In the genomic region with DNA sequence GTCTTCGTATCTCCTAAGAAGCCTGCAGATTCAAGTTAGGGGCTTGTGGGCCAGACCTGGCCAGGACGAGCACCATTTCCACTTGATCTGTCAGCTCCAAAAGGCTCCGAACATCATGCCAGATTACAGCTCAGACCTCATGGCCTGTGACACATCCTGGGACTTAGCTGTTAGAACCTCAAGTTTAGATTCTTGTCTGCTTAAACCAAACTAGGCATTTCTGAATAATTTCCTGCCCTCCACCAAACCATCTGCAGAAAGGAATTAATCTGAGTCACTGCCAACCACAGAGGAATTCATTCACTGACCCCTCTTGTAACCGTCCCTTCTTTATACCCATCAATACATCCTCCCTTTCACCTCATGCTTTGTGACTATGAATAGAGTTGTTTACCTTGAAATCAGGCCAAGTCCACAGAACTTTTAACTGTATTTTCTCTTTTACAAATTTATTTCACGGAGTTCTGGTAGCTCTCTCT, we compare ENCODE assay signal across 9 cellular contexts.
A peak's percentile ranks its signal among the peaks of the same experiment; 100 is the strongest.
DNase-seq lines count a peak whose midpoint lies in the region; ATAC-seq, FAIRE-seq and TF ChIP-seq lines count a peak whose summit lies in the region.
"Had no signal": no experiment of that assay in that cellular context is flagged by ENCODE, and none has a peak within 500 bp of the region (broad histone marks: within the 10 kb centered on the region; RNA-seq: fewer than 3 reads in every experiment).

No MANE protein-coding gene starts in this region.

- peak; percentile 52 for TF ChIP-seq POLR2A in endothelial cell of umbilical vein (IDR thresholded peaks at IDR 0.05; ENCODE audit: low read depth, low read length)

- H2AFZ ChIP-seq in PC-3 (ENCODE audit: low read length) (peak overlapping the region; percentile 60), endothelial cell of umbilical vein (ENCODE audit: low read depth, low read length) (no peak overlapping the region), smooth muscle cell (ENCODE audit: low read depth) (no peak overlapping the region)

- BruUV-seq in PC-3 (replicated peaks; lab: Mats Ljungman, UMichigan) (no TSS peak), endothelial cell of umbilical vein (replicated peaks; lab: Mats Ljungman, UMichigan) (no TSS peak)

- H3K9ac ChIP-seq in PC-3 (ENCODE audit: low read length) (peak overlapping the region; percentile 70), endothelial cell of umbilical vein (replicated peaks; ENCODE audit: extremely low read depth, insufficient read depth, low read length) (peak overlapping the region; percentile 23), smooth muscle cell (ENCODE audit: low read depth) (peak overlapping the region; percentile 65)

- peak overlapping the region; percentile 95 for H3K27ac ChIP-seq in PC-3 (ENCODE audit: low read length)
- H3K27ac ChIP-seq in endothelial cell of umbilical vein (ENCODE audit: insufficient read depth, low read depth, low read length), result peak overlapping the region; percentile 53
- H3K27ac ChIP-seq in smooth muscle cell (ENCODE audit: low read depth), result peak overlapping the region; percentile 92

- POLR2A ChIA-PET in PC-3 (lab: Charles Lee; ENCODE audit: unreplicated experiment) (no interaction called here), endothelial cell of umbilical vein (lab: Charles Lee) (interaction anchor here (0.6 to 1.0 kb wide), 2 partner anchors 10 to 60 kb away, joined by 3 to 10 read pairs; no protein-coding TSS in a partner anchor)

- H3K4me3 ChIP-seq in PC-3 (ENCODE audit: low read length) (peak overlapping the region; percentile 55), endothelial cell of umbilical vein (replicated peaks in 1 of 3; ENCODE audit: insufficient read depth in 1 of 3, low read depth in 1 of 3, low read length in 3 of 3) (peak overlapping the region in 1 of 3 experiments; percentile 33), smooth muscle cell (peak overlapping the region; percentile 20)

- H3K4me2 ChIP-seq in PC-3 (ENCODE audit: low read length) (peak overlapping the region; percentile 85), endothelial cell of umbilical vein (ENCODE audit: insufficient read depth, low read length) (peak overlapping the region; percentile 78), smooth muscle cell (peak overlapping the region; percentile 71)

- intact Hi-C loops in PC-3 (cut with micrococcal nuclease) (loop anchor here (2.0 to 10.0 kb wide), 4 partner anchors 23 to 357 kb away; no protein-coding TSS in a partner anchor), endothelial cell of umbilical vein (cut with micrococcal nuclease) (loop anchor here (1.0 to 5.0 kb wide), 4 partner anchors 10 to 357 kb away; no protein-coding TSS in a partner anchor)

- no peaks in the 10 kb centered on the region for H3K9me2 ChIP-seq in PC-3 (replicated peaks; ENCODE audit: low read length)

- TF ChIP-seq CTCF in PC-3 (conservative IDR thresholded peaks at IDR 0.05; ENCODE audit: low read depth, low read length) (no peak), endothelial cell of umbilical vein (IDR thresholded peaks at IDR 0.05; ENCODE audit: extremely low read depth in 1 of 2, insufficient read depth in 1 of 2, low read depth in 1 of 2, low read length in 2 of 2) (no peak), smooth muscle cell (IDR thresholded peaks at IDR 0.05; ENCODE audit: borderline replicate concordance, insufficient read depth, poor library complexity, severe bottlenecking) (no peak)

- peak; percentile 98 for FAIRE-seq in endothelial cell of umbilical vein (lab: Jason Lieb, UNC)

- no peaks in the 10 kb centered on the region for H4K20me1 ChIP-seq in PC-3 (ENCODE audit: low read length)
- peaks cover 5% of the 10 kb centered on the region for H4K20me1 ChIP-seq in endothelial cell of umbilical vein (replicated peaks; ENCODE audit: control insufficient read depth, extremely low read depth, insufficient read depth, low read length)
- H4K20me1 ChIP-seq in smooth muscle cell (ENCODE audit: low read depth), result no peaks in the 10 kb centered on the region

- H3K4me1 ChIP-seq in PC-3 (ENCODE audit: insufficient read depth, low read length), result peaks cover 33% of the 10 kb centered on the region
- H3K4me1 ChIP-seq in endothelial cell of umbilical vein (ENCODE audit: control insufficient read depth, extremely low read depth, insufficient read depth, low read length), result peaks cover 27% of the 10 kb centered on the region
- peaks cover 24% of the 10 kb centered on the region for H3K4me1 ChIP-seq in smooth muscle cell (ENCODE audit: low read depth)

- dilution Hi-C loops in endothelial cell of umbilical vein (cut with MboI; ENCODE audit: extremely low pct_ligation_motif_present, low sequenced_read_pairs), result no loop called here

- 9% methylated on average over 5 of the region's 5 CpGs for WGBS in smooth muscle cell (ENCODE audit: low lambda C conversion rate)

- H3F3A ChIP-seq in PC-3 (ENCODE audit: low read length, unreplicated experiment), result peaks cover 12% of the 10 kb centered on the region
- peaks cover 19% of the 10 kb centered on the region for H3F3A ChIP-seq in smooth muscle cell (ENCODE audit: low read depth)

- ATAC-seq in PC-3 (peak; percentile 89), HG03521 (IDR thresholded peaks at IDR 0.05; ENCODE audit: unreplicated experiment) (no peak)

- H3K9me1 ChIP-seq in endothelial cell of umbilical vein (replicated peaks; ENCODE audit: control insufficient read depth, extremely low read depth, insufficient read depth, low read length), result no peaks in the 10 kb centered on the region

- H3K79me2 ChIP-seq in PC-3 (ENCODE audit: low read length) (no peaks in the 10 kb centered on the region), endothelial cell of umbilical vein (ENCODE audit: control insufficient read depth, insufficient read depth, low read length) (no peaks in the 10 kb centered on the region), smooth muscle cell (ENCODE audit: low read depth) (no peaks in the 10 kb centered on the region)

- H3K9me3 ChIP-seq in PC-3 (ENCODE audit: low read length) (no peaks in the 10 kb centered on the region), endothelial cell of umbilical vein (replicated peaks; ENCODE audit: control insufficient read depth, insufficient read depth, low read length) (no peaks in the 10 kb centered on the region), smooth muscle cell (replicated peaks; ENCODE audit: low read depth) (no peaks in the 10 kb centered on the region)

- DNase-seq in NCI-H748 (lab: John Stamatoyannopoulos, UW; ENCODE audit: unreplicated experiment) (peak; percentile 7), NCI-H748 treated with DMSO at 0.1 percent for 48 hours (lab: John Stamatoyannopoulos, UW) (no peak), PC-3 (peak; percentile 95), endothelial cell of umbilical vein (ENCODE audit: low read depth, low spot score) (peak; percentile 87), smooth muscle cell (lab: John Stamatoyannopoulos, UW; ENCODE audit: unreplicated experiment) (peak; percentile 6), midbrain (lab: John Stamatoyannopoulos, UW) (no peak), NCI-H510A (lab: John Stamatoyannopoulos, UW) (no peak)
- DNase-seq: activated B cell treated with CpG ODN at 0.5 μM for 24 hours had no signal

- H3K27me3 ChIP-seq in PC-3 (ENCODE audit: low read length), result no peaks in the 10 kb centered on the region
- peaks cover 10 to 32% of the 10 kb centered on the region in 2 experiments for H3K27me3 ChIP-seq in endothelial cell of umbilical vein (ENCODE audit: control insufficient read depth in 2 of 2, insufficient read depth in 2 of 2, low read length in 2 of 2)
- no peaks in the 10 kb centered on the region for H3K27me3 ChIP-seq in smooth muscle cell (ENCODE audit: low read depth)

- CTCF ChIA-PET in PC-3 (lab: Charles Lee) (interaction anchor here (0.6 kb wide), 1 partner anchor 28 kb away, joined by 4 read pairs; no protein-coding TSS in a partner anchor), endothelial cell of umbilical vein (lab: Charles Lee) (interaction anchor here (0.8 to 4.1 kb wide), 5 partner anchors 10 to 358 kb away, joined by 3 to 40 read pairs (median 3); no protein-coding TSS in a partner anchor)

- H3K36me3 ChIP-seq in PC-3 (ENCODE audit: low read depth, low read length) (no peaks in the 10 kb centered on the region), endothelial cell of umbilical vein (ENCODE audit: control insufficient read depth in 2 of 2, extremely low read depth in 1 of 2, insufficient read depth in 2 of 2, low read length in 2 of 2) (no peaks in the 10 kb centered on the region), smooth muscle cell (ENCODE audit: low read depth) (no peaks in the 10 kb centered on the region)

TF ChIP-seq in endothelial cell of umbilical vein, 7 proteins besides CTCF, POLR2A, EP300 and RAD21:
- TF ChIP-seq POLR2AphosphoS5 (IDR thresholded peaks at IDR 0.05; ENCODE audit: insufficient read depth, low read depth, low read length) (peak; percentile 98), GATA2 (IDR thresholded peaks at IDR 0.05; ENCODE audit: insufficient read depth, insufficient read length, low read depth, low read length) (peak; percentile 97), EZH2 (IDR thresholded peaks at IDR 0.05; ENCODE audit: borderline replicate concordance, low read depth, low read length, severe bottlenecking) (no peak), MAX (IDR thresholded peaks at IDR 0.05; ENCODE audit: insufficient read depth, insufficient read length) (no peak), JUN (IDR thresholded peaks at IDR 0.05; ENCODE audit: borderline replicate concordance, insufficient read depth, insufficient read length, low read depth) (peak; percentile 79), MYC (IDR thresholded peaks at IDR 0.05; ENCODE audit: low read depth, low read length) (peak; percentile 39), FOS (IDR thresholded peaks at IDR 0.05; ENCODE audit: borderline replicate concordance, insufficient read depth, low read length) (peak; percentile 99)
TF ChIP-seq in endothelial cell of umbilical vein: peak in this region for 5.

Comparison
In these comparisons a context has a peak if more than half of its experiments do, and no peak if none do; other contexts are left out.
1. DNase-seq: peak in NCI-H748 (single experiment), PC-3 (single experiment), endothelial cell of umbilical vein (single experiment) and smooth muscle cell (single experiment); none in NCI-H748 treated with DMSO at 0.1 percent for 48 hours (single experiment), midbrain (single experiment) and NCI-H510A (single experiment).
2. Peak in every context shown above with its lines, with median percentiles within 50 percentile points of each other: H3K27ac ChIP-seq, H3K4me2 ChIP-seq and H3K9ac ChIP-seq.